ENCODE assay signal across 16 cellular contexts in genomic region chr3:10371789-10372188, GRCh38.
"Had no signal": no experiment of that assay in that cellular context is flagged by ENCODE, and none has a peak within 500 bp of the region (broad histone marks: within the 10 kb centered on the region; RNA-seq: fewer than 3 reads in every experiment).

No MANE protein-coding gene starts in this region.

- H3K27me3 ChIP-seq: esophagus muscularis mucosa, gastrocnemius medialis, right atrium auricular region, suprapubic skin, thyroid gland had no signal

- H3K36me3 Mint-ChIP-seq: type B pancreatic cell had no signal

- H3K4me1 ChIP-seq: suprapubic skin, thyroid gland had no signal

- H3K27ac ChIP-seq: epithelial cell of prostate, esophagus muscularis mucosa, gastrocnemius medialis, heart right ventricle, right atrium auricular region, suprapubic skin, thyroid gland had no signal

- H3K9me3 Mint-ChIP-seq: effector memory CD8-positive, alpha-beta T cell; type B pancreatic cell had no signal

- DNase-seq: cortex of kidney; effector memory CD8-positive, alpha-beta T cell; gastrocnemius medialis; heart right ventricle; hypothalamus; islet precursor cell; naive thymus-derived CD4-positive, alpha-beta T cell; small intestine; stimulated activated CD4-positive, alpha-beta T cell treated with anti-CD3 and anti-CD28 coated beads, Interleukin-2, amount 100 ng/mL, for 48 hours; stimulated activated naive CD4-positive, alpha-beta T cell treated with Interleukin-2 at 50 U/mL for 16 hours; thyroid gland had no signal

- H3K27ac Mint-ChIP-seq: effector memory CD8-positive, alpha-beta T cell; naive thymus-derived CD4-positive, alpha-beta T cell; type B pancreatic cell had no signal

- ATAC-seq: effector memory CD8-positive, alpha-beta T cell; gastrocnemius medialis; heart right ventricle; naive thymus-derived CD4-positive, alpha-beta T cell had no signal

- H3K9me3 ChIP-seq: esophagus muscularis mucosa, gastrocnemius medialis, suprapubic skin, thyroid gland had no signal

- H3K4me3 Mint-ChIP-seq: effector memory CD8-positive, alpha-beta T cell; naive thymus-derived CD4-positive, alpha-beta T cell; type B pancreatic cell had no signal

- H3K36me3 ChIP-seq: esophagus muscularis mucosa, gastrocnemius medialis, heart right ventricle, right atrium auricular region, suprapubic skin, thyroid gland had no signal

- H3K4me3 ChIP-seq: esophagus muscularis mucosa, gastrocnemius medialis, heart right ventricle, right atrium auricular region, suprapubic skin, thyroid gland had no signal
